14 cellular contexts compared by ENCODE assay signal in genomic region chr2:94871226-94872087, GRCh38. TPM values are rescaled to one million over a fixed set of nuclear protein-coding genes. Genes with fewer than 3 reads are reported as not detected.
DNase-seq lines count a peak whose midpoint lies in the region; ATAC-seq, FAIRE-seq and TF ChIP-seq lines count a peak whose summit lies in the region.
"Had no signal": no experiment of that assay in that cellular context is flagged by ENCODE, and none has a peak within 500 bp of the region (broad histone marks: within the 10 kb centered on the region; RNA-seq: fewer than 3 reads in every experiment).

Gene TEKT4, plus strand, starts transcription at chr2:94871430. Its CDS starts 150 bp downstream, at chr2:94871580.

- TF ChIP-seq CTCF in NB4 (IDR thresholded peaks at IDR 0.05; ENCODE audit: low read depth, low read length) (no peak), endodermal cell (conservative IDR thresholded peaks at IDR 0.05) (no peak), osteoblast (IDR thresholded peaks at IDR 0.05; ENCODE audit: extremely low read depth, low read depth, low read length) (no peak)

- H4K20me1 ChIP-seq in osteoblast (ENCODE audit: insufficient read depth, low read length) = no peaks in the 10 kb centered on the region

- TF ChIP-seq POLR2A in NB4 (IDR thresholded peaks at IDR 0.05; ENCODE audit: extremely low read depth, insufficient read length) = no peak

- intact Hi-C loops in sciatic nerve (cut with DNase I) = no loop called here

- H3K27me3 Mint-ChIP-seq in endodermal cell (ENCODE audit: insufficient read depth) = peaks cover 37% of the 10 kb centered on the region

- no peaks in the 10 kb centered on the region for H3K4me1 Mint-ChIP-seq in endodermal cell
- H3K4me1 Mint-ChIP-seq: naive B cell had no signal

- no peak within 1 kb of the TSS for H3K27ac Mint-ChIP-seq in endodermal cell
- H3K27ac Mint-ChIP-seq: activated T-cell treated with anti-CD3 and anti-CD28 coated beads, Interleukin-2, amount 50 U/mL, for 72 hours; naive B cell had no signal

- no peaks in the 10 kb centered on the region for H3K36me3 ChIP-seq in endodermal cell (ENCODE audit: control insufficient read depth, insufficient read depth, low read length)
- no peaks in the 10 kb centered on the region for H3K36me3 ChIP-seq in osteoblast (ENCODE audit: insufficient read depth, low read length)
- H3K36me3 ChIP-seq in small intestine (ENCODE audit: control insufficient read depth in 2 of 2, insufficient read depth in 2 of 2, low read length in 2 of 2) = no peaks in the 10 kb centered on the region
- H3K36me3 ChIP-seq: gastrocnemius medialis had no signal

- no peaks in the 10 kb centered on the region for H3K79me2 ChIP-seq in osteoblast (ENCODE audit: insufficient read depth, low read length)

- 58 to 59% methylated on average over 34 to 59 of the region's 59 CpGs for WGBS in endodermal cell (ENCODE audit: insufficient coverage in 1 of 2, insufficient read length in 1 of 2), 2 experiments
- 46 to 51% (median 48%) methylated on average over 53 to 59 of the region's 59 CpGs for WGBS in small intestine, 3 donors

- H3K4me1 ChIP-seq in endodermal cell (ENCODE audit: control insufficient read depth, insufficient read depth, low read length) = no peaks in the 10 kb centered on the region
- H3K4me1 ChIP-seq in osteoblast (ENCODE audit: insufficient read depth, low read length) = no peaks in the 10 kb centered on the region
- H3K4me1 ChIP-seq in small intestine (ENCODE audit: control insufficient read depth in 2 of 2, insufficient read depth in 1 of 2, low read depth in 1 of 2, low read length in 1 of 2) = no peaks in the 10 kb centered on the region
- H3K4me1 ChIP-seq: gastrocnemius medialis had no signal

- H3K4me3 ChIP-seq in NB4 (ENCODE audit: low read depth, low read length) = no peak within 1 kb of the TSS
- H3K4me3 ChIP-seq in endodermal cell (ENCODE audit: low read length) = peak within 1 kb of the TSS; percentile 40
- H3K4me3 ChIP-seq in osteoblast (ENCODE audit: insufficient read depth, low read length) = no peak within 1 kb of the TSS
- no peak within 1 kb of the TSS for H3K4me3 ChIP-seq in small intestine (ENCODE audit: low read depth in 1 of 2, low read length in 2 of 2)
- H3K4me3 ChIP-seq: gastrocnemius medialis had no signal

- no peak within 1 kb of the TSS for H3K27ac ChIP-seq in endodermal cell (ENCODE audit: low read depth, low read length)
- H3K27ac ChIP-seq in osteoblast (ENCODE audit: low read depth, low read length) = no peak within 1 kb of the TSS
- no peak within 1 kb of the TSS for H3K27ac ChIP-seq in small intestine (ENCODE audit: low read depth in 1 of 2, low read length in 1 of 2)
- H3K27ac ChIP-seq: gastrocnemius medialis had no signal

- DNase-seq in EH (ENCODE audit: low read depth) (peak; percentile 8), NB4 (ENCODE audit: low read depth) (peak; percentile 15), endodermal cell (no peak), osteoblast (ENCODE audit: insufficient read length, low spot score, missing footprints) (peak; percentile 69), sciatic nerve (ENCODE audit: low spot score) (no peak), small intestine (no peak)
- DNase-seq in activated T-cell treated with anti-CD3 and anti-CD28 coated beads, Interleukin-2, amount 50 U/mL, for 1 hour = no peak
- DNase-seq: activated T-cell treated with anti-CD3 and anti-CD28 coated beads, Interleukin-2, amount 50 U/mL, for 72 hours; gastrocnemius medialis; GOT3; naive B cell; NCI-H1694; stimulated activated CD4-positive, alpha-beta T cell treated with anti-CD3 and anti-CD28 coated beads, Interleukin-4, amount 100 ng/mL, for 4 hours had no signal

- no peak for ATAC-seq in sciatic nerve
- ATAC-seq in GM18873 (IDR thresholded peaks at IDR 0.05; ENCODE audit: low FRiP score, unreplicated experiment) = no peak
- ATAC-seq: activated T-cell treated with anti-CD3 and anti-CD28 coated beads, Interleukin-2, amount 50 U/mL, for 72 hours; gastrocnemius medialis had no signal

- peaks cover 22% of the 10 kb centered on the region for H3K27me3 ChIP-seq in endodermal cell (ENCODE audit: control insufficient read depth, insufficient read depth, low read length, poor library complexity, severe bottlenecking)
- no peaks in the 10 kb centered on the region for H3K27me3 ChIP-seq in osteoblast (ENCODE audit: insufficient read depth, low read length)
- peaks cover 0 to 2% of the 10 kb centered on the region in 2 donors for H3K27me3 ChIP-seq in small intestine (ENCODE audit: control insufficient read depth in 2 of 2, insufficient read depth in 2 of 2, low read length in 2 of 2)

- H3K4me3 Mint-ChIP-seq in endodermal cell = no peak within 1 kb of the TSS
- H3K4me3 Mint-ChIP-seq: activated T-cell treated with anti-CD3 and anti-CD28 coated beads, Interleukin-2, amount 50 U/mL, for 72 hours had no signal

- H2AFZ ChIP-seq in osteoblast (ENCODE audit: low read length) = no peak within 1 kb of the TSS

- FAIRE-seq in small intestine (lab: Jason Lieb, UNC) = no peak

- no peaks in the 10 kb centered on the region for H3K36me3 Mint-ChIP-seq in endodermal cell (ENCODE audit: low read depth)
- H3K36me3 Mint-ChIP-seq: naive B cell had no signal

- peaks cover 8% of the 10 kb centered on the region for H3K9me3 Mint-ChIP-seq in endodermal cell
- H3K9me3 Mint-ChIP-seq: activated T-cell treated with anti-CD3 and anti-CD28 coated beads, Interleukin-2, amount 50 U/mL, for 72 hours had no signal

- no peaks in the 10 kb centered on the region for H3K9me3 ChIP-seq in endodermal cell (ENCODE audit: control insufficient read depth, low read length)
- H3K9me3 ChIP-seq in osteoblast (ENCODE audit: low read depth, low read length) = no peaks in the 10 kb centered on the region
- H3K9me3 ChIP-seq in small intestine (ENCODE audit: control insufficient read depth, low read depth) = no peaks in the 10 kb centered on the region
- H3K9me3 ChIP-seq: gastrocnemius medialis had no signal

- no peak within 1 kb of the TSS for H3K4me2 ChIP-seq in osteoblast (ENCODE audit: insufficient read depth, low read length)

- no peak within 1 kb of the TSS for H3K9ac ChIP-seq in endodermal cell (ENCODE audit: extremely low read depth, low read length, poor library complexity, severe bottlenecking)

RNA-seq across cellular contexts. Expression of gene TEKT4, which starts in this region (rescaled TPM):
- not detected for total RNA-seq in endodermal cell
- polyA plus RNA-seq in endodermal cell (2013, experiment 1 of 2) = not detected
- not detected for polyA plus RNA-seq in endodermal cell (2013, experiment 2 of 2)
- total RNA-seq in osteoblast = not detected in 2 replicates
- not detected for total RNA-seq in sciatic nerve
- polyA plus RNA-seq in small intestine = not detected
- total RNA-seq: activated T-cell treated with anti-CD3 and anti-CD28 coated beads, Interleukin-2, amount 50 U/mL, for 72 hours; gastrocnemius medialis had no signal

Comparison
In these comparisons a context has a peak if more than half of its experiments do, and no peak if none do; other contexts are left out.
1. Peak in DNase-seq in osteoblast; RNA of the gene not detected or under 1 TPM.
2. DNase-seq: peak in EH (single experiment) and NB4 (single experiment); none in endodermal cell (single experiment), sciatic nerve (single experiment), small intestine (single experiment) and activated T-cell treated with anti-CD3 and anti-CD28 coated beads, Interleukin-2, amount 50 U/mL, for 1 hour (single experiment).